In the genomic region with DNA sequence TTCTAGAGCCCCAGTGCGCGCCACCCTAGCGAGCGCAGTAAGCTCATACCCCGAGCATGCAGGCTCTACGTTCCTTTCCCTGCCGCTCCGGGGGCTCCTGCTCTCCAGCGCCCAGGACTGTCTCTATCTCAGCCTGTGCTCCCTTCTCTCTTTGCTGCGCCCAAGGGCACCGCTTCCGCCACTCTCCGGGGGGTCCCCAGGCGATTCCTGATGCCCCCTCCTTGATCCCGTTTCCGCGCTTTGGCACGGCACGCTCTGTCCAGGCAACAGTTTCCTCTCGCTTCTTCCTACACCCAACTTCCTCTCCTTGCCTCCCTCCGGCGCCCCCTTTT, we compare ENCODE assay signal across 14 cellular contexts. TPM values are rescaled to one million over a fixed set of nuclear protein-coding genes. Genes with fewer than 3 reads are reported as not detected.
DNase-seq lines count a peak whose midpoint lies in the region; ATAC-seq, FAIRE-seq and TF ChIP-seq lines count a peak whose summit lies in the region.
"Had no signal": no experiment of that assay in that cellular context is flagged by ENCODE, and none has a peak within 500 bp of the region (broad histone marks: within the 10 kb centered on the region; RNA-seq: fewer than 3 reads in every experiment).

No MANE protein-coding gene starts in this region.

- no peak for TF ChIP-seq EP300 in A549 (IDR thresholded peaks at IDR 0.05)

- TF ChIP-seq CTCF in A549 (IDR thresholded peaks at IDR 0.05) (no peak), neural crest cell (conservative IDR thresholded peaks at IDR 0.05) (no peak)

- H3K9me3 ChIP-seq in A549: no peaks in the 10 kb centered on the region
- H3K9me3 ChIP-seq in SJCRH30 (replicated peaks): no peaks in the 10 kb centered on the region
- H3K9me3 ChIP-seq: SJSA1 had no signal

- H3K4me1 Mint-ChIP-seq in neural crest cell: peaks cover 13% of the 10 kb centered on the region

- TF ChIP-seq RAD21 in A549 (conservative IDR thresholded peaks at IDR 0.05 in 1 of 2, IDR thresholded peaks at IDR 0.05 in 1 of 2): no peak

- peak overlapping the region; percentile 62 for H3K4me2 ChIP-seq in A549

- WGBS in A549 (ENCODE audit: missing lambda C conversion rate): 4% methylated on average over 22 of the region's 22 CpGs

- peak overlapping the region; percentile 60 for H3K4me3 Mint-ChIP-seq in neural crest cell
- H3K4me3 Mint-ChIP-seq: activated CD8-positive, alpha-beta T cell treated with anti-CD3 and anti-CD28 coated beads, Interleukin-2, amount 10 ng/mL, durations not matched to agents 7 days and 5 days had no signal

- H3K4me3 ChIP-seq in A549 (peak overlapping the region; percentile 35; the same call in 2 of the 3 replicates), SJCRH30 (peak overlapping the region; percentile 62)
- H3K4me3 ChIP-seq: SJSA1 had no signal

- H3K27me3 ChIP-seq in SJCRH30: no peaks in the 10 kb centered on the region

- H3K4me1 ChIP-seq in A549 (no peaks in the 10 kb centered on the region), SJCRH30 (no peaks in the 10 kb centered on the region)
- H3K4me1 ChIP-seq: SJSA1 had no signal

- CTCF ChIA-PET in A549 (lab: Yijun Ruan, JAX): no interaction called here

- peaks cover 3% of the 10 kb centered on the region for H3K36me3 Mint-ChIP-seq in neural crest cell (ENCODE audit: low read depth)

- H3K27ac Mint-ChIP-seq in neural crest cell (ENCODE audit: unreplicated experiment): no peak overlapping the region
- H3K27ac Mint-ChIP-seq: activated CD8-positive, alpha-beta T cell treated with anti-CD3 and anti-CD28 coated beads, Interleukin-2, amount 10 ng/mL, durations not matched to agents 7 days and 5 days had no signal

- FAIRE-seq in A549 (lab: Jason Lieb, UNC): no peak

- intact Hi-C loops in left ventricle myocardium superior (cut with micrococcal nuclease): no loop called here

- POLR2A ChIA-PET in A549 (lab: Yijun Ruan, JAX): no interaction called here

- ATAC-seq in A549 (peak; percentile 9 to 57; a peak in 3 of 6 replicates), left ventricle myocardium superior (peak; percentile 31), GM21360 (IDR thresholded peaks at IDR 0.05; ENCODE audit: unreplicated experiment) (no peak)
- ATAC-seq: activated CD8-positive, alpha-beta T cell treated with anti-CD3 and anti-CD28 coated beads, Interleukin-2, amount 10 ng/mL, durations not matched to agents 7 days and 5 days had no signal

- H3K9me3 Mint-ChIP-seq in neural crest cell: no peaks in the 10 kb centered on the region

- H3K36me3 ChIP-seq in SJCRH30: 0 out of 2 replicates have a peak, but pooled peaks cover 3% of the 10 kb centered on the region
- H3K36me3 ChIP-seq: SJSA1 had no signal

- no peak overlapping the region for H3K27ac ChIP-seq in A549
- peak overlapping the region; percentile 87 for H3K27ac ChIP-seq in SJCRH30
- H3K27ac ChIP-seq: SJSA1 had no signal

- no peak for TF ChIP-seq POLR2A in A549 (IDR thresholded peaks at IDR 0.05; ENCODE audit: low read length)

- peaks cover 99% of the 10 kb centered on the region for H3K27me3 Mint-ChIP-seq in neural crest cell (ENCODE audit: low read depth)

- DNase-seq in A549 (ENCODE audit: low read depth in 1 of 2, low spot score in 1 of 2): no peak
- peak in 1 of 2 experiments; percentile 26 for DNase-seq in SJCRH30
- no peak for DNase-seq in left ventricle myocardium superior
- no peak for DNase-seq in neural crest cell (ENCODE audit: low read depth, low spot score)
- no peak for DNase-seq in SHP77 treated with DMSO at 0.1 percent for 48 hours (lab: John Stamatoyannopoulos, UW)
- no peak for DNase-seq in stimulated activated CD8-positive, alpha-beta memory T cell treated with anti-CD3 and anti-CD28 coated beads, Interleukin-4, amount 100 ng/mL, for 48 hours
- DNase-seq in NCI-H1436 treated with DMSO at 0.1 percent for 48 hours (lab: John Stamatoyannopoulos, UW): no peak
- DNase-seq: activated CD8-positive, alpha-beta T cell treated with anti-CD3 and anti-CD28 coated beads, Interleukin-2, amount 10 ng/mL, durations not matched to agents 7 days and 5 days; central memory CD4-positive, alpha-beta T cell; NCI-H1436; stimulated activated CD4-positive, alpha-beta T cell treated with anti-CD3 and anti-CD28 coated beads, Interleukin-4, amount 100 ng/mL, for 24 hours had no signal

TF ChIP-seq in A549, 52 proteins besides CTCF, POLR2A, EP300 and RAD21:
- TF ChIP-seq E2F6 (IDR thresholded peaks at IDR 0.05; ENCODE audit: borderline replicate concordance, low read depth): no peak
- no peak for TF ChIP-seq ESRRA (IDR thresholded peaks at IDR 0.05; ENCODE audit: borderline replicate concordance, low read length)
- TF ChIP-seq KDM5A (IDR thresholded peaks at IDR 0.05): no peak
- TF ChIP-seq NR3C1 (IDR thresholded peaks at IDR 0.05): no peak

RNA-seq across cellular contexts. Expression of gene TMEM233, which starts 0.8 kb away (rescaled TPM):
- polyA plus RNA-seq in A549 (2011; rRNA removed) (not detected in 2 replicates), A549 (2017; fragmentation: RNase III; extraction: RNeasy Plus Mini Kit Qiagen cat#74134 plus additional on column Dnase treatment) (not detected in 3 replicates)
- polyA plus RNA-seq in A549 (2012; cell fraction: cytosol; rRNA removed): not detected in 2 replicates
- not detected in 2 replicates for polyA plus RNA-seq in A549 (2012; cell fraction: nucleus; rRNA removed)
- polyA minus RNA-seq in A549 (2011; rRNA and poly(A)+ RNA removed): not detected in 2 replicates
- 5.6 and 6.5 TPM in 2 replicates for total RNA-seq in SJCRH30 (2014; rRNA removed; shearing (Covaris generic))
- total RNA-seq in left ventricle myocardium superior (0.25 TPM), neural crest cell (not detected in 2 replicates)
- total RNA-seq: activated CD8-positive, alpha-beta T cell treated with anti-CD3 and anti-CD28 coated beads, Interleukin-2, amount 10 ng/mL, durations not matched to agents 7 days and 5 days; SJSA1 had no signal
- polyA plus RNA-seq: BJ had no signal
